Comparison of ENCODE assay signal across 12 cellular contexts in the genomic region with DNA sequence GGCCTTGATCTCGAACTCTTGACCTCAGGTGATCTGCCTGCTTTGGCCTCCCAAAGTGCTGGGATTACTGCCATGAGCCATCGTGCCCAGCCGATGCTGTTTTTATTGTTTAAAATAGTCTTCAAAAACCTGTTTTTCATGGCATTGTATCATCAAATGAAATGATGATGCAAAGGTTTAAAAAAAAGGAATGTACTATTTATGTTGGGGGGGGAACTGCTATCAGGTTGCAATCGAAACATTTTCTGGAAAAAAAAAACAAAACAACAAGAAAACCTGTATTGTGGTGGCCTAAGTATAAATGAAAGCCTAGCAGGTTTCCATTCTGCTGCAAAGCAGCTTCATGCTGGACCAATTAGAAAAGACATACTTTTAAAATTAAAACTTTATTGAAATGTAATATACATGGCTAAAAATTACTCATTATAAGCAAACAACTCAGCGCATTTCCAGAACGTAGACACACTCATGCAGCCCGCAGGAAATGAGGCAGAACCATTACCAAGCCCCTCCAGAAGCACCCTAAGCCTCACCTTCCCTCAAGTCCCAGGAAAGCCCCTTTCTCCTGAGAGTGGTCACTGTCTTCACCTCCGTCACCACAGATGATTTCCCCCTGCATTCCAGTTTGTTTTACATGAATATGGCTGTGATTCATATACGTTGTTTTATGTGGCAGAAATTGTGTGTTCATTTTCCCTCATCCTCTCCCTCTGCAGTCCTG. TPM values are rescaled to one million over a fixed set of nuclear protein-coding genes. Genes with fewer than 3 reads are reported as not detected.
DNase-seq lines count a peak whose midpoint lies in the region; ATAC-seq and TF ChIP-seq lines count a peak whose summit lies in the region.
"Had no signal": no experiment of that assay in that cellular context is flagged by ENCODE, and none has a peak within 500 bp of the region (broad histone marks: within the 10 kb centered on the region; RNA-seq: fewer than 3 reads in every experiment).

No MANE protein-coding gene starts in this region.

- no peak overlapping the region for H3K4me3 ChIP-seq in HUES64 (ENCODE audit: low read length)
- H3K4me3 ChIP-seq: prostate gland had no signal

- CTCF ChIA-PET in GM10248 (lab: Yijun Ruan, JAX): no interaction called here

- H3K27ac Mint-ChIP-seq in effector memory CD8-positive, alpha-beta T cell: peak overlapping the region in 1 of 2 donors; percentile 51

- no peaks in the 10 kb centered on the region for H3K9me3 Mint-ChIP-seq in effector memory CD8-positive, alpha-beta T cell

- H3K36me3 Mint-ChIP-seq in effector memory CD8-positive, alpha-beta T cell (ENCODE audit: insufficient read depth): peaks cover 25% of the 10 kb centered on the region

- DNase-seq in GM10248 (ENCODE audit: extremely low spot score) (peak; percentile 41), non-pigmented ciliary epithelial cell (ENCODE audit: low read depth) (peak; percentile 26), OCI-M1 (lab: John Stamatoyannopoulos, UW) (no peak), amygdala (lab: John Stamatoyannopoulos, UW) (no peak), 8988T (no peak)
- no peak for DNase-seq in effector memory CD8-positive, alpha-beta T cell
- DNase-seq: DMS153, NCI-H1105, T1000 had no signal

- H3K27me3 Mint-ChIP-seq in effector memory CD8-positive, alpha-beta T cell: no peaks in the 10 kb centered on the region

- H3K9me3 ChIP-seq in HUES64 (ENCODE audit: insufficient read depth, low read depth, low read length): no peaks in the 10 kb centered on the region
- H3K9me3 ChIP-seq: prostate gland had no signal

- H3K9ac ChIP-seq in HUES64 (ENCODE audit: low read depth, low read length): no peak overlapping the region

- H3K4me1 Mint-ChIP-seq in effector memory CD8-positive, alpha-beta T cell (ENCODE audit: low read depth in 2 of 2): peaks cover 7 to 9% of the 10 kb centered on the region in 2 donors

- no peaks in the 10 kb centered on the region for H3K27me3 ChIP-seq in HUES64 (ENCODE audit: insufficient read depth, low read length)

- H3K4me1 ChIP-seq in HUES64 (ENCODE audit: insufficient read depth, low read length): peaks cover 5% of the 10 kb centered on the region; the same call in 1 of the 2 replicates
- H3K4me1 ChIP-seq: prostate gland had no signal

- TF ChIP-seq CTCF in GM10248 (IDR thresholded peaks at IDR 0.05; ENCODE audit: control extremely low read depth, extremely low read depth, low read depth, missing control alignments): no peak

- 89% methylated on average over 8 of the region's 9 CpGs for WGBS in HUES64

- H3K36me3 ChIP-seq in HUES64 (ENCODE audit: insufficient read depth, low read length): peaks cover 20% of the 10 kb centered on the region

- POLR2A ChIA-PET in GM10248 (lab: Yijun Ruan, JAX): no interaction called here

- peak overlapping the region; percentile 36; the same call in 1 of the 2 replicates for H3K27ac ChIP-seq in HUES64 (ENCODE audit: low read depth, low read length)
- H3K27ac ChIP-seq: prostate gland had no signal

- ATAC-seq in effector memory CD8-positive, alpha-beta T cell (replicated peaks): peak; percentile 22
- ATAC-seq in GM18861 (IDR thresholded peaks at IDR 0.05; ENCODE audit: unreplicated experiment): no peak

- no peak overlapping the region for H3K4me3 Mint-ChIP-seq in effector memory CD8-positive, alpha-beta T cell

RNA-seq across cellular contexts. Expression of a gene that starts 19.0 kb away (rescaled TPM):
- 21.8 TPM for polyA plus RNA-seq in HUES64 (2013, experiment 1 of 2)
- polyA plus RNA-seq in HUES64 (2013, experiment 2 of 2): 23.6 TPM

RNA-seq across cellular contexts. Expression of a gene that starts 29.7 kb away (rescaled TPM):
- polyA plus RNA-seq in HUES64 (2013, experiment 1 of 2): 20.3 TPM
- polyA plus RNA-seq in HUES64 (2013, experiment 2 of 2): 23.6 TPM

Comparison
In these comparisons a context has a peak if more than half of its experiments do, and no peak if none do; other contexts are left out.
1. DNase-seq: peak in GM10248 (single experiment) and non-pigmented ciliary epithelial cell (single experiment); none in effector memory CD8-positive, alpha-beta T cell (0 of 3), OCI-M1 (single experiment), amygdala (0 of 56) and 8988T (single experiment).